ENCODE assay signal across 19 cellular contexts in genomic region chr6:33581186-33581585, GRCh38. TPM values are rescaled to one million over a fixed set of nuclear protein-coding genes. Genes with fewer than 3 reads are reported as not detected.
DNase-seq lines count a peak whose midpoint lies in the region; TF ChIP-seq lines count a peak whose summit lies in the region.
"Had no signal": no experiment of that assay in that cellular context is flagged by ENCODE, and none has a peak within 500 bp of the region (broad histone marks: within the 10 kb centered on the region; RNA-seq: fewer than 3 reads in every experiment).

No MANE protein-coding gene starts in this region.

- no peak for TF ChIP-seq CTCF in VCaP (conservative IDR thresholded peaks at IDR 0.05)
- no peak for TF ChIP-seq CTCF in spleen (IDR thresholded peaks at IDR 0.05 in 8 of 11, conservative IDR thresholded peaks at IDR 0.05 in 3 of 11)
- TF ChIP-seq CTCF in lower leg skin (IDR thresholded peaks at IDR 0.05) = no peak
- no peak for TF ChIP-seq CTCF in endodermal cell (conservative IDR thresholded peaks at IDR 0.05)

- TF ChIP-seq POLR2A in spleen (IDR thresholded peaks at IDR 0.05) (no peak), lower leg skin (IDR thresholded peaks at IDR 0.05) (no peak)

- H3K9ac ChIP-seq in endodermal cell (ENCODE audit: extremely low read depth, low read length, poor library complexity, severe bottlenecking) = no peak overlapping the region
- H3K9ac ChIP-seq: BLaER1 had no signal

- CTCF ChIA-PET in activated naive CD4-positive, alpha-beta T cell treated with anti-CD3 and anti-CD28 coated beads, Interleukin-2, amount 10 ng/mL, durations not matched to agents 7 days and 5 days (lab: Charles Lee) = interaction anchor here (0.8 to 3.2 kb wide), 2 partner anchors 9 to 120 kb away, joined by 3 to 9 read pairs; no protein-coding TSS in a partner anchor
- CTCF ChIA-PET in activated naive CD4-positive, alpha-beta T cell treated with anti-CD3 and anti-CD28 coated beads for 36 hours (lab: Charles Lee) = interaction anchor here (1.1 to 1.8 kb wide), 2 partner anchors 11 to 40 kb away, joined by 3 to 6 read pairs; partner anchors contain the start of gene ITPR3

- peak overlapping the region; percentile 94 for H3K27ac Mint-ChIP-seq in activated naive CD4-positive, alpha-beta T cell treated with anti-CD3 and anti-CD28 coated beads, Interleukin-2, amount 10 ng/mL, durations not matched to agents 7 days and 5 days
- no peak overlapping the region for H3K27ac Mint-ChIP-seq in activated naive CD4-positive, alpha-beta T cell treated with anti-CD3 and anti-CD28 coated beads for 36 hours
- no peak overlapping the region for H3K27ac Mint-ChIP-seq in endodermal cell
- H3K27ac Mint-ChIP-seq: GM23338 had no signal

- peaks cover 55% of the 10 kb centered on the region for H3K4me1 Mint-ChIP-seq in activated naive CD4-positive, alpha-beta T cell treated with anti-CD3 and anti-CD28 coated beads, Interleukin-2, amount 10 ng/mL, durations not matched to agents 7 days and 5 days
- H3K4me1 Mint-ChIP-seq in activated naive CD4-positive, alpha-beta T cell treated with anti-CD3 and anti-CD28 coated beads for 36 hours (ENCODE audit: low read depth) = peaks cover 42% of the 10 kb centered on the region
- H3K4me1 Mint-ChIP-seq in endodermal cell = peaks cover 7% of the 10 kb centered on the region

- H3K9me3 ChIP-seq in spleen (no peaks in the 10 kb centered on the region), endodermal cell (ENCODE audit: control insufficient read depth, low read length) (no peaks in the 10 kb centered on the region)
- H3K9me3 ChIP-seq: BLaER1, HAP-1 had no signal

- H3K4me1 ChIP-seq in spleen (peaks cover 27 to 66% (median 52%) of the 10 kb centered on the region in 6 donors), endodermal cell (ENCODE audit: control insufficient read depth, insufficient read depth, low read length) (no peaks in the 10 kb centered on the region)

- DNase-seq in activated naive CD4-positive, alpha-beta T cell treated with anti-CD3 and anti-CD28 coated beads, Interleukin-2, amount 10 ng/mL, durations not matched to agents 7 days and 5 days = no peak
- DNase-seq in activated naive CD4-positive, alpha-beta T cell treated with anti-CD3 and anti-CD28 coated beads for 36 hours = no peak
- DNase-seq in epithelial cell of prostate (ENCODE audit: low read depth, low spot score) = no peak
- peak; percentile 68 for DNase-seq in spleen
- DNase-seq in lower leg skin (ENCODE audit: low spot score in 2 of 2) = no peak
- DNase-seq in NCI-H446 treated with DMSO at 0.1 percent for 48 hours (lab: John Stamatoyannopoulos, UW) = no peak
- DNase-seq in endodermal cell = no peak
- DNase-seq: CD4-positive, CD25-positive, alpha-beta regulatory T cell; CD8-positive, alpha-beta memory T cell; DMS 273 treated with DMSO at 0.1 percent for 48 hours; DMS79; EL; GDM1 had no signal

- no peaks in the 10 kb centered on the region for H3K9me3 Mint-ChIP-seq in activated naive CD4-positive, alpha-beta T cell treated with anti-CD3 and anti-CD28 coated beads, Interleukin-2, amount 10 ng/mL, durations not matched to agents 7 days and 5 days
- no peaks in the 10 kb centered on the region for H3K9me3 Mint-ChIP-seq in activated naive CD4-positive, alpha-beta T cell treated with anti-CD3 and anti-CD28 coated beads for 36 hours
- no peaks in the 10 kb centered on the region for H3K9me3 Mint-ChIP-seq in endodermal cell
- H3K9me3 Mint-ChIP-seq: CD4-positive, CD25-positive, alpha-beta regulatory T cell; CD8-positive, alpha-beta memory T cell; GM23338 had no signal

- intact Hi-C loops in activated naive CD4-positive, alpha-beta T cell treated with anti-CD3 and anti-CD28 coated beads for 36 hours (cut with micrococcal nuclease) = loop anchor here (2.0 kb wide), 2 partner anchors 162 to 190 kb away; partner anchors contain the start of genes CUTA and KIFC1
- intact Hi-C loops in spleen (cut with DNase I; ENCODE audit: low total_unique reads) (no loop called here), lower leg skin (cut with DNase I; ENCODE audit: low total_unique reads) (no loop called here)

- H3K27me3 Mint-ChIP-seq in activated naive CD4-positive, alpha-beta T cell treated with anti-CD3 and anti-CD28 coated beads, Interleukin-2, amount 10 ng/mL, durations not matched to agents 7 days and 5 days = no peaks in the 10 kb centered on the region
- no peaks in the 10 kb centered on the region for H3K27me3 Mint-ChIP-seq in activated naive CD4-positive, alpha-beta T cell treated with anti-CD3 and anti-CD28 coated beads for 36 hours (ENCODE audit: low read depth)
- H3K27me3 Mint-ChIP-seq in endodermal cell (ENCODE audit: insufficient read depth) = no peaks in the 10 kb centered on the region
- H3K27me3 Mint-ChIP-seq: B cell; CD4-positive, CD25-positive, alpha-beta regulatory T cell; CD8-positive, alpha-beta memory T cell had no signal

- 87 to 94% (median 91%) methylated on average over 5 of the region's 5 CpGs for WGBS in spleen, 5 donors
- WGBS in lower leg skin, 2 donors = 89 to 98% methylated on average over 5 of the region's 5 CpGs
- WGBS in endodermal cell (ENCODE audit: insufficient coverage in 1 of 2, insufficient read length in 1 of 2), 2 experiments = 96 to 98% methylated on average over 3 to 5 of the region's 5 CpGs

- H3K36me3 Mint-ChIP-seq in activated naive CD4-positive, alpha-beta T cell treated with anti-CD3 and anti-CD28 coated beads, Interleukin-2, amount 10 ng/mL, durations not matched to agents 7 days and 5 days = peaks cover 24% of the 10 kb centered on the region
- H3K36me3 Mint-ChIP-seq in activated naive CD4-positive, alpha-beta T cell treated with anti-CD3 and anti-CD28 coated beads for 36 hours (ENCODE audit: low read depth) = peaks cover 21% of the 10 kb centered on the region
- peaks cover 15% of the 10 kb centered on the region for H3K36me3 Mint-ChIP-seq in endodermal cell (ENCODE audit: low read depth)

- H3K4me3 ChIP-seq in spleen = no peak overlapping the region
- no peak overlapping the region for H3K4me3 ChIP-seq in lower leg skin (ENCODE audit: low read depth, poor library complexity, severe bottlenecking)
- H3K4me3 ChIP-seq in endodermal cell (ENCODE audit: low read length) = no peak overlapping the region
- H3K4me3 ChIP-seq: BLaER1, GM12878, GM23338 had no signal

- peaks cover 0 to 21% (median 12%) of the 10 kb centered on the region in 6 donors for H3K36me3 ChIP-seq in spleen
- peaks cover 19% of the 10 kb centered on the region for H3K36me3 ChIP-seq in endodermal cell (ENCODE audit: control insufficient read depth, insufficient read depth, low read length)

- H3K27me3 ChIP-seq in spleen (replicated peaks in 1 of 7) (no peaks in the 10 kb centered on the region), endodermal cell (ENCODE audit: control insufficient read depth, insufficient read depth, low read length, poor library complexity, severe bottlenecking) (no peaks in the 10 kb centered on the region)
- H3K27me3 ChIP-seq: BLaER1 had no signal

- H3K27ac ChIP-seq in VCaP (peak overlapping the region; percentile 91), epithelial cell of prostate (peak overlapping the region; percentile 89), spleen (no peak overlapping the region), endodermal cell (ENCODE audit: low read depth, low read length) (no peak overlapping the region)
- H3K27ac ChIP-seq: BLaER1 had no signal

- H3K4me3 Mint-ChIP-seq in activated naive CD4-positive, alpha-beta T cell treated with anti-CD3 and anti-CD28 coated beads, Interleukin-2, amount 10 ng/mL, durations not matched to agents 7 days and 5 days = no peak overlapping the region
- no peak overlapping the region for H3K4me3 Mint-ChIP-seq in activated naive CD4-positive, alpha-beta T cell treated with anti-CD3 and anti-CD28 coated beads for 36 hours
- no peak overlapping the region for H3K4me3 Mint-ChIP-seq in endodermal cell

RNA-seq across cellular contexts. Expression of gene BAK1, which starts 1.1 kb away (rescaled TPM):
- total RNA-seq in activated naive CD4-positive, alpha-beta T cell treated with anti-CD3 and anti-CD28 coated beads for 36 hours = 10 to 100 TPM; 38.3 to 41.1 TPM
- 10 to 100 TPM; 22.6 to 34.4 (median 28.3) TPM for total RNA-seq in spleen
- 10 to 100 TPM; 14.9 to 32.2 (median 20.6) TPM for polyA plus RNA-seq in spleen
- total RNA-seq in lower leg skin = 10 to 100 TPM; 19.7 to 26.6 (median 22.2) TPM
- total RNA-seq in endodermal cell = 10 to 100 TPM; 39.9 to 41.2 TPM
- 28.1 TPM for polyA plus RNA-seq in endodermal cell (2013, experiment 1 of 2)
- 27.8 TPM for polyA plus RNA-seq in endodermal cell (2013, experiment 2 of 2)

RNA-seq across cellular contexts. Expression of gene ITPR3, which starts 39.9 kb away (rescaled TPM):
- total RNA-seq in activated naive CD4-positive, alpha-beta T cell treated with anti-CD3 and anti-CD28 coated beads for 36 hours = 10 to 100 TPM; 34.8 to 35.1 TPM
- total RNA-seq in spleen (10 to 100 TPM; 42.1 to 95.6 (median 68.1) TPM), lower leg skin (100 to 1,000 TPM; 161 to 265 (median 197) TPM), endodermal cell (10 to 100 TPM; 29.6 to 33.3 TPM)
- polyA plus RNA-seq in spleen = 10 to 100 TPM in 2 of 3 donors, 1 to 10 TPM in 1; 9.9 to 37.9 (median 20.0) TPM
- 6.0 TPM for polyA plus RNA-seq in endodermal cell (2013, experiment 1 of 2)
- 6.6 TPM for polyA plus RNA-seq in endodermal cell (2013, experiment 2 of 2)

Comparison
In these comparisons a context has a peak if more than half of its experiments do, and no peak if none do; other contexts are left out.
1. H3K27ac ChIP-seq: peak in VCaP (single experiment) and epithelial cell of prostate (single experiment); none in spleen (0 of 8) and endodermal cell (single experiment).